In genomic region chr3:47849186-47850061, GRCh38 we compare ENCODE assay signal across 14 cellular contexts. TPM values are rescaled to one million over a fixed set of nuclear protein-coding genes. Genes with fewer than 3 reads are reported as not detected.
DNase-seq lines count a peak whose midpoint lies in the region; ATAC-seq and TF ChIP-seq lines count a peak whose summit lies in the region.
"Had no signal": no experiment of that assay in that cellular context is flagged by ENCODE, and none has a peak within 500 bp of the region (broad histone marks: within the 10 kb centered on the region; RNA-seq: fewer than 3 reads in every experiment).

No MANE protein-coding gene starts in this region.

- WGBS in heart left ventricle, 4 donors, result 79 to 89% (median 87%) methylated on average over 30 to 42 of the region's 42 CpGs
- no CpG with 5 or more reads among the region's 42 CpGs for WGBS in neuronal stem cell (ENCODE audit: extremely low coverage in 2 of 2, insufficient read length in 2 of 2, insufficient replicate concordance in 1 of 2), 2 donors

- H3K36me3 ChIP-seq in Panc1 (ENCODE audit: control insufficient read depth, insufficient read depth, low read length), result 0 out of 2 replicates have a peak, but pooled peaks cover 2% of the 10 kb centered on the region
- H3K36me3 ChIP-seq in heart left ventricle, result peaks cover 0 to 100% (median 97%) of the 10 kb centered on the region in 9 donors
- peaks cover 70 to 100% of the 10 kb centered on the region in 2 donors for H3K36me3 ChIP-seq in neuronal stem cell (replicated peaks in 1 of 2; ENCODE audit: control insufficient read depth in 2 of 2, insufficient read depth in 2 of 2, low read length in 2 of 2)
- peaks cover 52% of the 10 kb centered on the region for H3K36me3 ChIP-seq in BE2C

- H3K14ac ChIP-seq in neuronal stem cell (ENCODE audit: low read length), result no peak overlapping the region

- DNase-seq in D341Med (ENCODE audit: low spot score), result peak; percentile 43
- DNase-seq in Panc1 (ENCODE audit: low read depth, low spot score), result no peak
- DNase-seq in heart left ventricle, result no peak
- no peak for DNase-seq in neuronal stem cell (ENCODE audit: low spot score)
- DNase-seq in BE2C, result no peak
- DNase-seq in KG1 (lab: John Stamatoyannopoulos, UW), result no peak
- DNase-seq in activated CD4-positive, alpha-beta T cell treated with anti-CD3 and anti-CD28 coated beads, Interleukin-2, amount 50 U/mL, for 48 hours, result no peak
- no peak for DNase-seq in T-helper 1 cell
- DNase-seq: amniotic stem cell, C1 segment of cervical spinal cord, glutamatergic neuron, NCI-H187, NCI-H510A had no signal

- peak overlapping the region; percentile 39 for H3K18ac ChIP-seq in neuronal stem cell (ENCODE audit: low read length)

- TF ChIP-seq CTCF in Panc1 (IDR thresholded peaks at IDR 0.05), result no peak
- TF ChIP-seq CTCF in heart left ventricle (IDR thresholded peaks at IDR 0.05), result no peak
- TF ChIP-seq CTCF in BE2C (IDR thresholded peaks at IDR 0.05; ENCODE audit: low read depth, low read length), result no peak

- peak overlapping the region; percentile 30 for H2BK5ac ChIP-seq in neuronal stem cell (ENCODE audit: low read length)

- no peaks in the 10 kb centered on the region for H3K4me1 ChIP-seq in Panc1 (ENCODE audit: control insufficient read depth, insufficient read depth, low read length)
- peaks cover 0 to 8% (median 0%) of the 10 kb centered on the region in 12 donors for H3K4me1 ChIP-seq in heart left ventricle
- H3K4me1 ChIP-seq in neuronal stem cell (ENCODE audit: control insufficient read depth in 2 of 2, insufficient read depth in 1 of 2, low read depth in 1 of 2, low read length in 2 of 2), result no peaks in the 10 kb centered on the region
- no peaks in the 10 kb centered on the region for H3K4me1 ChIP-seq in BE2C

- H3K27ac ChIP-seq in Panc1 (ENCODE audit: low read length) (no peak overlapping the region), heart left ventricle (no peak overlapping the region), neuronal stem cell (replicated peaks; ENCODE audit: low read length) (no peak overlapping the region)
- H3K27ac ChIP-seq: WERI-Rb-1 had no signal

- no peak overlapping the region for H4K91ac ChIP-seq in neuronal stem cell (ENCODE audit: low read depth, low read length, poor library complexity)

- no peak overlapping the region for H2AK5ac ChIP-seq in neuronal stem cell (ENCODE audit: low read depth, low read length)

- POLR2A ChIA-PET in Panc1 (lab: Charles Lee), result no interaction called here

- H3K9ac ChIP-seq in neuronal stem cell (ENCODE audit: low read depth, low read length, poor library complexity), result peak overlapping the region; percentile 33

- in situ Hi-C loops in Panc1 (cut with HindIII; ENCODE audit: low pct_unique_long_range_greater_than_20kb, low sequenced_read_pairs), result no loop called here

- no peak overlapping the region for H2BK15ac ChIP-seq in neuronal stem cell (ENCODE audit: low read length)

- no peaks in the 10 kb centered on the region for H3K27me3 ChIP-seq in Panc1 (ENCODE audit: control insufficient read depth, insufficient read depth, low read length)
- no peaks in the 10 kb centered on the region for H3K27me3 ChIP-seq in heart left ventricle
- no peaks in the 10 kb centered on the region for H3K27me3 ChIP-seq in neuronal stem cell (ENCODE audit: control insufficient read depth in 3 of 3, insufficient read depth in 3 of 3, low read depth in 1 of 3, low read length in 3 of 3)
- H3K27me3 ChIP-seq in BE2C, result no peaks in the 10 kb centered on the region

- ATAC-seq in Panc1 (peak; percentile 5; the same call in 1 of the 2 replicates), heart left ventricle (peak in 3 of 4 donors; percentile 1 to 2 (median 2))

- CTCF ChIA-PET in Panc1 (lab: Charles Lee), result no interaction called here

- H2BK120ac ChIP-seq in neuronal stem cell (ENCODE audit: low read depth, low read length), result no peak overlapping the region

- H2BK12ac ChIP-seq in neuronal stem cell (ENCODE audit: low read length), result no peak overlapping the region

- H3K4me2 ChIP-seq in neuronal stem cell (ENCODE audit: insufficient read depth, low read length, poor library complexity, severe bottlenecking), result no peak overlapping the region

- no peak overlapping the region for H3K4ac ChIP-seq in neuronal stem cell (ENCODE audit: low read length)

- intact Hi-C loops in Panc1 (cut with micrococcal nuclease; ENCODE audit: unreplicated experiment) (loop anchor here (10.0 kb wide), 1 partner anchor 305 kb away; no protein-coding TSS in a partner anchor), heart left ventricle (cut with DNase I) (no loop called here)

- no peak for TF ChIP-seq POLR2A in heart left ventricle (IDR thresholded peaks at IDR 0.05)

- H2AFZ ChIP-seq in neuronal stem cell (ENCODE audit: low read length), result no peak overlapping the region

- no TSS peak for BruUV-seq in Panc1 (replicated peaks; lab: Mats Ljungman, UMichigan)

- H3K79me1 ChIP-seq in neuronal stem cell (ENCODE audit: low read depth, low read length), result peaks cover 3% of the 10 kb centered on the region

- no peak overlapping the region for H3K4me3 ChIP-seq in Panc1 (ENCODE audit: low read depth in 2 of 2, low read length in 2 of 2)
- H3K4me3 ChIP-seq in heart left ventricle, result no peak overlapping the region
- peak overlapping the region in 1 of 2 donors; percentile 5 for H3K4me3 ChIP-seq in neuronal stem cell (ENCODE audit: low read length in 2 of 2)
- H3K4me3 ChIP-seq in BE2C (ENCODE audit: low read depth, low read length), result no peak overlapping the region

- peak overlapping the region; percentile 95 for H3K23ac ChIP-seq in neuronal stem cell (ENCODE audit: low read depth, low read length, poor library complexity)

- no peaks in the 10 kb centered on the region for H3K9me3 ChIP-seq in Panc1 (ENCODE audit: control insufficient read depth, insufficient read depth, low read depth, low read length)
- no peaks in the 10 kb centered on the region for H3K9me3 ChIP-seq in heart left ventricle
- H3K9me3 ChIP-seq in neuronal stem cell (replicated peaks in 1 of 2; ENCODE audit: control insufficient read depth in 2 of 2, insufficient read depth in 1 of 2, low read depth in 1 of 2, low read length in 2 of 2), result no peaks in the 10 kb centered on the region
- H3K9me3 ChIP-seq in BE2C, result no peaks in the 10 kb centered on the region

- no peak overlapping the region for H4K8ac ChIP-seq in neuronal stem cell (ENCODE audit: low read depth, low read length)

RNA-seq across cellular contexts. Expression of gene DHX30, which starts 46.5 kb away (rescaled TPM):
- 65.1 TPM for total RNA-seq in Panc1 (2021; ENCODE audit: unreplicated experiment)
- polyA plus RNA-seq in Panc1 (2012; ENCODE audit: insufficient read length), result 67.2 TPM
- 10 to 100 TPM; 41.2 to 74.4 (median 49.4) TPM for total RNA-seq in heart left ventricle
- 10 to 100 TPM; 30.7 to 56.3 TPM for polyA plus RNA-seq in heart left ventricle
- 60.2 TPM for polyA plus RNA-seq in neuronal stem cell (2013, experiment 1 of 2)
- 61.6 TPM for polyA plus RNA-seq in neuronal stem cell (2013, experiment 2 of 2)
- polyA plus RNA-seq in BE2C (2012; ENCODE audit: insufficient read depth, insufficient read length, low read depth), result 114 TPM
